ENCODE assay signal across 21 cellular contexts in genomic region chr4:154911608-154912098, GRCh38.
DNase-seq lines count a peak whose midpoint lies in the region; ATAC-seq, FAIRE-seq and TF ChIP-seq lines count a peak whose summit lies in the region.
"Had no signal": no experiment of that assay in that cellular context is flagged by ENCODE, and none has a peak within 500 bp of the region (broad histone marks: within the 10 kb centered on the region; RNA-seq: fewer than 3 reads in every experiment).

No MANE protein-coding gene starts in this region.

- POLR2A ChIA-PET in H1 (lab: Charles Lee; ENCODE audit: partially characterized antibody), result no interaction called here

- H3K4me1 ChIP-seq in H1 (replicated peaks in 1 of 4; ENCODE audit: control insufficient read depth in 3 of 4, insufficient read depth in 4 of 4, low read length in 3 of 4) (peaks cover 1 to 11% (median 7%) of the 10 kb centered on the region in 4 experiments; a peak in 4 of 7 replicates), neuronal stem cell (ENCODE audit: control insufficient read depth in 2 of 2, insufficient read depth in 1 of 2, low read depth in 1 of 2, low read length in 2 of 2) (no peaks in the 10 kb centered on the region), sigmoid colon (no peaks in the 10 kb centered on the region), left lung (no peaks in the 10 kb centered on the region)

- peak overlapping the region; percentile 34 for H4K91ac ChIP-seq in H1 (replicated peaks; ENCODE audit: insufficient read length, low read length)
- peak overlapping the region; percentile 18 for H4K91ac ChIP-seq in neuronal stem cell (ENCODE audit: low read depth, low read length, poor library complexity)

- no peak overlapping the region for H3K14ac ChIP-seq in H1 (ENCODE audit: insufficient read length)
- peak overlapping the region; percentile 87 for H3K14ac ChIP-seq in neuronal stem cell (ENCODE audit: low read length)

- H4K5ac ChIP-seq in H1 (ENCODE audit: insufficient read length, low read depth, low read length), result no peak overlapping the region

- H3K9me3 ChIP-seq in H1 (ENCODE audit: insufficient read depth in 2 of 2, low read depth in 1 of 2, low read length in 1 of 2) (no peaks in the 10 kb centered on the region), neuronal stem cell (replicated peaks in 1 of 2; ENCODE audit: control insufficient read depth in 2 of 2, insufficient read depth in 1 of 2, low read depth in 1 of 2, low read length in 2 of 2) (no peaks in the 10 kb centered on the region), sigmoid colon (no peaks in the 10 kb centered on the region), left lung (no peaks in the 10 kb centered on the region)
- H3K9me3 ChIP-seq: BLaER1 had no signal

- H3K56ac ChIP-seq in H1 (replicated peaks; ENCODE audit: insufficient read length, low read depth, low read length), result no peak overlapping the region

- H3K4me3 ChIP-seq in H1 (ENCODE audit: extremely low read depth in 1 of 4, insufficient read depth in 2 of 4, low read depth in 3 of 4, low read length in 4 of 4) (no peak overlapping the region), neuronal stem cell (ENCODE audit: low read length in 2 of 2) (no peak overlapping the region), sigmoid colon (no peak overlapping the region), left lung (no peak overlapping the region)
- H3K4me3 ChIP-seq: BLaER1 had no signal

- no peaks in the 10 kb centered on the region for H4K20me1 ChIP-seq in H1 (replicated peaks in 1 of 2; ENCODE audit: control insufficient read depth in 1 of 2, insufficient read depth in 2 of 2, low read length in 2 of 2)
- H4K20me1 ChIP-seq: BLaER1 had no signal

- H3K9ac ChIP-seq in H1 (replicated peaks in 1 of 4; ENCODE audit: extremely low read depth in 1 of 4, low read depth in 3 of 4, low read length in 3 of 4) (no peak overlapping the region; a peak in 1 of 7 replicates), neuronal stem cell (ENCODE audit: low read depth, low read length, poor library complexity) (peak overlapping the region; percentile 15)
- H3K9ac ChIP-seq: BLaER1 had no signal

- no peaks in the 10 kb centered on the region for H3K36me3 ChIP-seq in H1 (ENCODE audit: control insufficient read depth in 2 of 4, insufficient read depth in 4 of 4, low read length in 3 of 4)
- no peaks in the 10 kb centered on the region for H3K36me3 ChIP-seq in neuronal stem cell (replicated peaks in 1 of 2; ENCODE audit: control insufficient read depth in 2 of 2, insufficient read depth in 2 of 2, low read length in 2 of 2)
- no peaks in the 10 kb centered on the region for H3K36me3 ChIP-seq in sigmoid colon
- no peaks in the 10 kb centered on the region for H3K36me3 ChIP-seq in left lung
- H3K36me3 ChIP-seq: BLaER1 had no signal

- H3K23me2 ChIP-seq in H1 (ENCODE audit: low read depth, low read length), result no peaks in the 10 kb centered on the region

- H3K4ac ChIP-seq in H1 (replicated peaks; ENCODE audit: insufficient read length, low read depth, low read length), result no peak overlapping the region
- H3K4ac ChIP-seq in neuronal stem cell (ENCODE audit: low read length), result no peak overlapping the region

- H2AFZ ChIP-seq in H1 (ENCODE audit: low read length), result peak overlapping the region; percentile 90; the same call in 1 of the 2 replicates
- H2AFZ ChIP-seq in neuronal stem cell (ENCODE audit: low read length), result no peak overlapping the region

- FAIRE-seq in H1 (lab: Jason Lieb, UNC), result no peak
- FAIRE-seq in urothelium cell line (lab: Jason Lieb, UNC), result no peak
- FAIRE-seq: A204.1, GM12891, GM18507 had no signal

- H2BK20ac ChIP-seq in H1 (ENCODE audit: low read length), result peak overlapping the region; percentile 55; the same call in 1 of the 2 replicates

- H2BK120ac ChIP-seq in H1 (replicated peaks; ENCODE audit: low read depth, low read length), result no peak overlapping the region
- H2BK120ac ChIP-seq in neuronal stem cell (ENCODE audit: low read depth, low read length), result no peak overlapping the region

- CTCF ChIA-PET in H1 (lab: Charles Lee; ENCODE audit: partially characterized antibody), result interaction anchor here (0.6 to 3.4 kb wide), 30 partner anchors 11 to 456 kb away, joined by 3 to 45 read pairs (median 4); partner anchors contain the start of gene LRAT

- no peak for ATAC-seq in left lung
- ATAC-seq: HCT116 had no signal

- H3K79me2 ChIP-seq in H1 (ENCODE audit: control insufficient read depth in 1 of 2, insufficient read depth in 2 of 2, low read length in 2 of 2), result no peaks in the 10 kb centered on the region

- H2AK5ac ChIP-seq in H1 (ENCODE audit: low read depth, low read length) (no peak overlapping the region), neuronal stem cell (ENCODE audit: low read depth, low read length) (peak overlapping the region; percentile 44)

- H2BK12ac ChIP-seq in H1 (ENCODE audit: low read depth, low read length), result no peak overlapping the region; the same call in 1 of the 2 replicates
- H2BK12ac ChIP-seq in neuronal stem cell (ENCODE audit: low read length), result no peak overlapping the region

- TF ChIP-seq RAD21 in H1 (IDR thresholded peaks at IDR 0.05 in 1 of 2, conservative IDR thresholded peaks at IDR 0.05 in 1 of 2; ENCODE audit: low read depth in 2 of 2, low read length in 2 of 2), result no peak

- no peaks in the 10 kb centered on the region for H3K79me1 ChIP-seq in H1 (ENCODE audit: low read depth, low read length)
- H3K79me1 ChIP-seq in neuronal stem cell (ENCODE audit: low read depth, low read length), result no peaks in the 10 kb centered on the region

- DNase-seq in CMK (ENCODE audit: low read depth) (peak; percentile 27), MV-4-11 (lab: John Stamatoyannopoulos, UW) (peak; percentile 99), H1 (ENCODE audit: low read depth in 1 of 2, low spot score in 2 of 2) (no peak), neuronal stem cell (ENCODE audit: low spot score) (no peak), urothelium cell line (ENCODE audit: low spot score) (no peak), sigmoid colon (no peak), left lung (no peak)
- DNase-seq: Calu3; CD4-positive, CD25-positive, alpha-beta regulatory T cell; CD8-positive, alpha-beta memory T cell; COR-L47; DMS79 treated with DMSO at 0.1 percent for 48 hours; GF-D8; GOT3 had no signal

- no peak overlapping the region for H3K23ac ChIP-seq in H1 (ENCODE audit: insufficient read length)
- H3K23ac ChIP-seq in neuronal stem cell (ENCODE audit: low read depth, low read length, poor library complexity), result no peak overlapping the region

- H2BK5ac ChIP-seq in H1 (ENCODE audit: low read depth, low read length), result no peak overlapping the region
- no peak overlapping the region for H2BK5ac ChIP-seq in neuronal stem cell (ENCODE audit: low read length)

- intact Hi-C loops in sigmoid colon (cut with DNase I), result no loop called here
- intact Hi-C loops in left lung (cut with DNase I), result no loop called here

- H3K4me2 ChIP-seq in H1 (ENCODE audit: insufficient read depth in 1 of 2, low read depth in 2 of 2, low read length in 2 of 2) (no peak overlapping the region), neuronal stem cell (ENCODE audit: insufficient read depth, low read length, poor library complexity, severe bottlenecking) (no peak overlapping the region)
- H3K4me2 ChIP-seq: BLaER1 had no signal

- H4K8ac ChIP-seq in H1 (ENCODE audit: extremely low read depth, insufficient read depth, low read length), result peak overlapping the region; percentile 62; the same call in 1 of the 2 replicates
- no peak overlapping the region for H4K8ac ChIP-seq in neuronal stem cell (ENCODE audit: low read depth, low read length)

- TF ChIP-seq POLR2A in H1 (IDR thresholded peaks at IDR 0.05; ENCODE audit: control extremely low read depth in 1 of 2, low read depth in 2 of 2, low read length in 2 of 2) (no peak), sigmoid colon (IDR thresholded peaks at IDR 0.05) (no peak)

- H3K27ac ChIP-seq in H1 (ENCODE audit: low read depth, low read length) (no peak overlapping the region), neuronal stem cell (replicated peaks; ENCODE audit: low read length) (no peak overlapping the region), sigmoid colon (no peak overlapping the region), left lung (no peak overlapping the region)
- H3K27ac ChIP-seq: 22Rv1, BLaER1, C4-2B had no signal

- H3K18ac ChIP-seq in H1 (ENCODE audit: extremely low read depth, low read length) (no peak overlapping the region), neuronal stem cell (ENCODE audit: low read length) (peak overlapping the region; percentile 87)

- TF ChIP-seq CTCF in H1 (IDR thresholded peaks at IDR 0.05; ENCODE audit: control extremely low read depth in 1 of 3, insufficient read depth in 1 of 3, low read depth in 1 of 3, low read length in 3 of 3) (no peak), sigmoid colon (IDR thresholded peaks at IDR 0.05) (no peak), left lung (IDR thresholded peaks at IDR 0.05) (no peak)

- WGBS in H1 (ENCODE audit: extremely low coverage in 1 of 2, insufficient coverage in 1 of 2, insufficient read length in 1 of 2, insufficient replicate concordance in 2 of 2, low coverage in 1 of 2, low lambda C conversion rate in 2 of 2, missing lambda C conversion rate in 1 of 2), 2 experiments, result 82% methylated on average over 3 of the region's 3 CpGs; no CpG with 5 or more reads in 1 of the 2 experiments
- WGBS in neuronal stem cell (ENCODE audit: extremely low coverage in 2 of 2, insufficient read length in 2 of 2, insufficient replicate concordance in 1 of 2), 2 donors, result no CpG with 5 or more reads among the region's 3 CpGs
- 50 to 52% methylated on average over 3 of the region's 3 CpGs for WGBS in sigmoid colon, 2 donors

- TF ChIP-seq EP300 in H1 (IDR thresholded peaks at IDR 0.05; ENCODE audit: borderline replicate concordance in 1 of 2, low read depth in 2 of 2, low read length in 2 of 2), result no peak
- TF ChIP-seq EP300 in sigmoid colon (IDR thresholded peaks at IDR 0.05), result no peak

- H2BK15ac ChIP-seq in H1 (ENCODE audit: low read length), result peak overlapping the region; percentile 4; the same call in 1 of the 2 replicates
- H2BK15ac ChIP-seq in neuronal stem cell (ENCODE audit: low read length), result no peak overlapping the region

- H3K27me3 ChIP-seq in H1 (replicated peaks in 1 of 4; ENCODE audit: control insufficient read depth in 3 of 4, extremely low read depth in 1 of 4, insufficient read depth in 3 of 4, low read length in 3 of 4) (no peaks in the 10 kb centered on the region), neuronal stem cell (ENCODE audit: control insufficient read depth in 3 of 3, insufficient read depth in 3 of 3, low read depth in 1 of 3, low read length in 3 of 3) (no peaks in the 10 kb centered on the region), sigmoid colon (no peaks in the 10 kb centered on the region), left lung (no peaks in the 10 kb centered on the region)
- H3K27me3 ChIP-seq: BLaER1 had no signal

TF ChIP-seq in H1, 55 proteins besides CTCF, POLR2A, EP300 and RAD21 (continues in another document):
- TF ChIP-seq SP2 (IDR thresholded peaks at IDR 0.05; ENCODE audit: low read length) (no peak), JUND (IDR thresholded peaks at IDR 0.05; ENCODE audit: low read length) (no peak), MAFK (IDR thresholded peaks at IDR 0.05; ENCODE audit: low read depth, low read length) (no peak), SUZ12 (IDR thresholded peaks at IDR 0.05; ENCODE audit: low read length) (no peak), SAP30 (IDR thresholded peaks at IDR 0.05; ENCODE audit: insufficient read depth, insufficient replicate concordance, low read length) (no peak), NRF1 (IDR thresholded peaks at IDR 0.05; ENCODE audit: low read depth, low read length) (no peak)

Comparison
In these comparisons a context has a peak if more than half of its experiments do, and no peak if none do; other contexts are left out.
1. DNase-seq: peak in CMK (single experiment) and MV-4-11 (single experiment); none in H1 (0 of 2), neuronal stem cell (single experiment), urothelium cell line (single experiment), sigmoid colon (single experiment) and left lung (0 of 2).